In the genomic region with DNA sequence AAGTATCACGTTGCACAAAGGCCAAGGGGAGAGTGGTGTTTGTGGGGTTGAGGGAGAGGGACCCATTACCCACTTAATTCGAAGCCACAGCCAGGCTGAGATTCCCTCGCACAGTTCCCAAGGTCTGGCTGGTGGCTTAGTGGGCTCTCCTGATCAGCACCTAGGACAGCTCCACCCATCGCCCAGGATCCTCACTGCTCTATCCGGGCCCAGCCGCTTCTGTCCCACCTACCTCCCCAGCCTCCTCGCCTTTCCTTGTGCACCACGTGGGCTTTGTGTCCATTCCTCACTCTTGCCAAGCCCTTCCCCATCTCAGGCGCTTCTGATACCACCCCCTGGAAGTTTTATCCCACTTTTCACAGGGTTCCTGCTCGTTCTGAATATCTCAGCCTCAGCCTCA, we compare ENCODE assay signal across 9 cellular contexts.
A peak's percentile ranks its signal among the peaks of the same experiment; 100 is the strongest.
DNase-seq lines count a peak whose midpoint lies in the region; ATAC-seq and TF ChIP-seq lines count a peak whose summit lies in the region.
"Had no signal": no experiment of that assay in that cellular context is flagged by ENCODE, and none has a peak within 500 bp of the region (broad histone marks: within the 10 kb centered on the region; RNA-seq: fewer than 3 reads in every experiment).

No MANE protein-coding gene starts in this region.

- H3K4me3 Mint-ChIP-seq in activated naive CD8-positive, alpha-beta T cell treated with anti-CD3 and anti-CD28 coated beads, Interleukin-2, amount 50 U/mL, for 24 hours: no peak overlapping the region
- H3K4me3 Mint-ChIP-seq in mesothelial cell of epicardium: no peak overlapping the region
- H3K4me3 Mint-ChIP-seq: naive B cell had no signal

- H3K27ac Mint-ChIP-seq in activated naive CD8-positive, alpha-beta T cell treated with anti-CD3 and anti-CD28 coated beads, Interleukin-2, amount 50 U/mL, for 24 hours: no peak overlapping the region
- no peak overlapping the region for H3K27ac Mint-ChIP-seq in mesothelial cell of epicardium
- H3K27ac Mint-ChIP-seq: naive B cell had no signal

- DNase-seq in Daoy (ENCODE audit: low read depth) (peak; percentile 14), LoVo (ENCODE audit: low spot score) (peak; percentile 17), mesothelial cell of epicardium (ENCODE audit: low spot score in 2 of 2, unreplicated experiment in 2 of 2) (peak; percentile 65 to 83)
- DNase-seq in activated naive CD8-positive, alpha-beta T cell treated with anti-CD3 and anti-CD28 coated beads, Interleukin-2, amount 50 U/mL, for 24 hours: peak; percentile 37
- DNase-seq: naive B cell had no signal

- peak; percentile 36 for ATAC-seq in activated naive CD8-positive, alpha-beta T cell treated with anti-CD3 and anti-CD28 coated beads, Interleukin-2, amount 50 U/mL, for 24 hours
- ATAC-seq in HG03520 (IDR thresholded peaks at IDR 0.05; ENCODE audit: unreplicated experiment): no peak
- no peak for ATAC-seq in HG03196 (IDR thresholded peaks at IDR 0.05; ENCODE audit: unreplicated experiment)
- no peak for ATAC-seq in HG02870 (IDR thresholded peaks at IDR 0.05; ENCODE audit: unreplicated experiment)
- no peak for ATAC-seq in GM21825 (IDR thresholded peaks at IDR 0.05; ENCODE audit: unreplicated experiment)

- H3K9me3 Mint-ChIP-seq in activated naive CD8-positive, alpha-beta T cell treated with anti-CD3 and anti-CD28 coated beads, Interleukin-2, amount 50 U/mL, for 24 hours: no peaks in the 10 kb centered on the region
- no peaks in the 10 kb centered on the region for H3K9me3 Mint-ChIP-seq in mesothelial cell of epicardium

- H3K4me1 Mint-ChIP-seq in activated naive CD8-positive, alpha-beta T cell treated with anti-CD3 and anti-CD28 coated beads, Interleukin-2, amount 50 U/mL, for 24 hours: no peaks in the 10 kb centered on the region
- no peaks in the 10 kb centered on the region for H3K4me1 Mint-ChIP-seq in mesothelial cell of epicardium
- H3K4me1 Mint-ChIP-seq: naive B cell had no signal

- no peak for TF ChIP-seq CTCF in mesothelial cell of epicardium (IDR thresholded peaks at IDR 0.05; ENCODE audit: unreplicated experiment)

- peaks cover 8% of the 10 kb centered on the region for H3K27me3 Mint-ChIP-seq in activated naive CD8-positive, alpha-beta T cell treated with anti-CD3 and anti-CD28 coated beads, Interleukin-2, amount 50 U/mL, for 24 hours
- H3K27me3 Mint-ChIP-seq in mesothelial cell of epicardium (ENCODE audit: low read depth): peaks cover 38% of the 10 kb centered on the region

- H3K36me3 Mint-ChIP-seq in activated naive CD8-positive, alpha-beta T cell treated with anti-CD3 and anti-CD28 coated beads, Interleukin-2, amount 50 U/mL, for 24 hours (ENCODE audit: low read depth): no peaks in the 10 kb centered on the region
- H3K36me3 Mint-ChIP-seq in mesothelial cell of epicardium: no peaks in the 10 kb centered on the region
- H3K36me3 Mint-ChIP-seq: naive B cell had no signal

Comparison
In these comparisons a context has a peak if more than half of its experiments do, and no peak if none do; other contexts are left out.
1. DNase-seq: peak in every context shown above with its lines; median percentile 74 in mesothelial cell of epicardium; 37 in activated naive CD8-positive, alpha-beta T cell treated with anti-CD3 and anti-CD28 coated beads, Interleukin-2, amount 50 U/mL, for 24 hours; 17 in LoVo; 14 in Daoy.